8 cellular contexts compared by ENCODE assay signal in genomic region chr3:133540896-133541674, GRCh38. TPM values are rescaled to one million over a fixed set of nuclear protein-coding genes. Genes with fewer than 3 reads are reported as not detected.
A peak's percentile ranks its signal among the peaks of the same experiment; 100 is the strongest.
DNase-seq lines count a peak whose midpoint lies in the region; ATAC-seq and TF ChIP-seq lines count a peak whose summit lies in the region.

No MANE protein-coding gene starts in this region.

- H3K9me2 ChIP-seq in SK-N-SH = no peaks in the 10 kb centered on the region

- H3K27me3 ChIP-seq in SK-N-SH (ENCODE audit: insufficient read depth) = no peaks in the 10 kb centered on the region
- H3K27me3 ChIP-seq in liver (ENCODE audit: control insufficient read depth in 4 of 4, insufficient read depth in 4 of 4, low read length in 3 of 4) = no peaks in the 10 kb centered on the region

- peak overlapping the region; percentile 49; the same call in 1 of the 2 replicates for H2AFZ ChIP-seq in SK-N-SH (ENCODE audit: low read depth)

- CTCF ChIA-PET in SK-N-SH (lab: Yijun Ruan, JAX) = interaction anchor here (0.6 kb wide), 1 partner anchor 9 kb away, joined by 3 read pairs; no protein-coding TSS in a partner anchor

- POLR2A ChIA-PET in SK-N-SH (lab: Yijun Ruan, JAX) = interaction anchor here (0.6 kb wide), 1 partner anchor 32 kb away, joined by 3 read pairs; no protein-coding TSS in a partner anchor

- H3K36me3 ChIP-seq in SK-N-SH (replicated peaks in 1 of 2; ENCODE audit: control insufficient read depth in 1 of 2, insufficient read depth in 2 of 2, low read length in 1 of 2) (no peaks in the 10 kb centered on the region), liver (ENCODE audit: control insufficient read depth in 4 of 4, insufficient read depth in 3 of 4, low read depth in 1 of 4, low read length in 3 of 4) (no peaks in the 10 kb centered on the region)

- no peaks in the 10 kb centered on the region for H3K79me2 ChIP-seq in SK-N-SH (ENCODE audit: insufficient read depth)

- TF ChIP-seq CTCF in SK-N-SH (IDR thresholded peaks at IDR 0.05) = no peak
- no peak for TF ChIP-seq CTCF in liver (IDR thresholded peaks at IDR 0.05; ENCODE audit: low read depth, low read length, missing input control)

- H3K4me3 ChIP-seq in SK-N-SH (ENCODE audit: low read depth in 2 of 2, low read length in 1 of 2) = no peak overlapping the region
- H3K4me3 ChIP-seq in liver (ENCODE audit: low read depth in 1 of 3, low read length in 3 of 3) = no peak overlapping the region

- H3K27ac ChIP-seq in SK-N-SH (ENCODE audit: low read depth in 2 of 2, low read length in 1 of 2) (peak overlapping the region in 1 of 2 experiments; percentile 13; a peak in 1 of 4 replicates), liver (ENCODE audit: low read depth in 1 of 2, low read length in 2 of 2) (no peak overlapping the region)

- H3K4me2 ChIP-seq in SK-N-SH = no peak overlapping the region

- H3F3A ChIP-seq in SK-N-SH (replicated peaks; ENCODE audit: insufficient read depth) = no peaks in the 10 kb centered on the region

- ATAC-seq in GM18505 (IDR thresholded peaks at IDR 0.05; ENCODE audit: unreplicated experiment) (peak; percentile 55), HG03066 (IDR thresholded peaks at IDR 0.05; ENCODE audit: low read depth, unreplicated experiment) (peak; percentile 71), GM18858 (IDR thresholded peaks at IDR 0.05; ENCODE audit: unreplicated experiment) (no peak), GM18873 (IDR thresholded peaks at IDR 0.05; ENCODE audit: low FRiP score, unreplicated experiment) (no peak)

- 28% methylated on average over 2 of the region's 2 CpGs for WGBS in SK-N-SH (ENCODE audit: low lambda C conversion rate)
- WGBS in liver = 44% methylated on average over 2 of the region's 2 CpGs

- H3K4me1 ChIP-seq in SK-N-SH (ENCODE audit: control insufficient read depth in 1 of 2, insufficient read depth in 2 of 2, low read depth in 1 of 2, low read length in 1 of 2) = 0 out of 4 replicates have a peak, but pooled peaks cover 0 to 7% of the 10 kb centered on the region in 2 experiments
- peaks cover 6 to 19% (median 12%) of the 10 kb centered on the region in 4 donors for H3K4me1 ChIP-seq in liver (ENCODE audit: control insufficient read depth in 4 of 4, insufficient read depth in 4 of 4, low read length in 3 of 4)

- TF ChIP-seq RAD21 in SK-N-SH (IDR thresholded peaks at IDR 0.05; ENCODE audit: low read length) = no peak
- TF ChIP-seq RAD21 in liver (IDR thresholded peaks at IDR 0.05) = no peak

- DNase-seq in SK-N-SH = no peak
- DNase-seq in NCI-H2107 treated with DMSO at 0.1 percent for 48 hours (lab: John Stamatoyannopoulos, UW; ENCODE audit: unreplicated experiment) = no peak
- no peak for DNase-seq in central memory CD4-positive, alpha-beta T cell

- H4K20me1 ChIP-seq in SK-N-SH (ENCODE audit: insufficient read depth) = no peaks in the 10 kb centered on the region

- no peak overlapping the region for H3K9ac ChIP-seq in SK-N-SH
- H3K9ac ChIP-seq in liver (ENCODE audit: low read depth in 1 of 2, low read length in 2 of 2) = no peak overlapping the region

- TF ChIP-seq POLR2A in GM18505 (IDR thresholded peaks at IDR 0.05; ENCODE audit: borderline replicate concordance, extremely low read depth, insufficient read depth, insufficient read length) = no peak

- TF ChIP-seq EP300 in SK-N-SH (IDR thresholded peaks at IDR 0.05; ENCODE audit: borderline replicate concordance in 1 of 2, low read depth in 1 of 2, low read length in 1 of 2) = no peak

- H3K9me3 ChIP-seq in SK-N-SH (no peaks in the 10 kb centered on the region), liver (ENCODE audit: control insufficient read depth in 4 of 4, low read length in 3 of 4) (no peaks in the 10 kb centered on the region)

TF ChIP-seq in SK-N-SH, 30 proteins besides CTCF, POLR2A, EP300 and RAD21 (continues in another document):
- TF ChIP-seq FOXJ3 (CRISPR knock-in tag; IDR thresholded peaks at IDR 0.05) = no peak
- peak; percentile 69; the same call in 1 of the 2 replicates for TF ChIP-seq REST (IDR thresholded peaks at IDR 0.05; ENCODE audit: low read depth, low read length)
- TF ChIP-seq PBX3 (IDR thresholded peaks at IDR 0.05) = peak; percentile 47; the same call in 1 of the 2 replicates
- no peak for TF ChIP-seq GABPA (IDR thresholded peaks at IDR 0.05; ENCODE audit: low read depth)
- no peak for TF ChIP-seq GATA2 (CRISPR knock-in tag; IDR thresholded peaks at IDR 0.05)
- TF ChIP-seq RXRA (IDR thresholded peaks at IDR 0.05; ENCODE audit: borderline replicate concordance, low read depth) = 0 out of 2 replicates have a peak, but pooled peaks have one; percentile 17

TF ChIP-seq in liver, 16 proteins besides CTCF, POLR2A, EP300 and RAD21:
- TF ChIP-seq GABPA (IDR thresholded peaks at IDR 0.05 in 1 of 2, conservative IDR thresholded peaks at IDR 0.05 in 1 of 2) (no peak), SP1 (IDR thresholded peaks at IDR 0.05) (peak; percentile 77), EGR1 (IDR thresholded peaks at IDR 0.05; ENCODE audit: low read depth in 2 of 2) (no peak), HNF4G (IDR thresholded peaks at IDR 0.05) (peak; percentile 77), YY1 (IDR thresholded peaks at IDR 0.05) (peak; percentile 96), FOXA1 (IDR thresholded peaks at IDR 0.05) (no peak), ZBTB33 (IDR thresholded peaks at IDR 0.05) (peak; percentile 28), JUND (IDR thresholded peaks at IDR 0.05) (peak; percentile 60 to 90), TAF1 (conservative IDR thresholded peaks at IDR 0.05) (no peak), MAX (IDR thresholded peaks at IDR 0.05) (peak; percentile 72), ATF3 (IDR thresholded peaks at IDR 0.05) (no peak), REST (IDR thresholded peaks at IDR 0.05) (peak; percentile 50), NR2F2 (IDR thresholded peaks at IDR 0.05) (no peak), HNF4A (conservative IDR thresholded peaks at IDR 0.05) (peak; percentile 90 to 96), RXRA (IDR thresholded peaks at IDR 0.05) (peak; percentile 45 to 71), FOXA2 (IDR thresholded peaks at IDR 0.05) (no peak)

RNA-seq across cellular contexts. Expression of gene CDV3, which starts 32.4 kb away (rescaled TPM):
- 35.4 and 43.2 TPM in 2 replicates for polyA plus RNA-seq in SK-N-SH (2012; rRNA removed)
- 53.6 and 71.5 TPM in 2 replicates for polyA plus RNA-seq in SK-N-SH (2012; cell fraction: cytosol; rRNA removed)
- 10.3 and 24.0 TPM in 2 replicates for polyA plus RNA-seq in SK-N-SH (2012; cell fraction: nucleus; rRNA removed)
- 10 to 100 TPM; 64.0 to 82.6 TPM for total RNA-seq in liver
- 10 to 100 TPM; 37.5 to 42.1 TPM for polyA plus RNA-seq in liver

Comparison
In these comparisons a context has a peak if more than half of its experiments do, and no peak if none do; other contexts are left out.
1. ATAC-seq: peak in GM18505 (single experiment) and HG03066 (single experiment); none in GM18858 (single experiment) and GM18873 (single experiment).